In the genomic region with DNA sequence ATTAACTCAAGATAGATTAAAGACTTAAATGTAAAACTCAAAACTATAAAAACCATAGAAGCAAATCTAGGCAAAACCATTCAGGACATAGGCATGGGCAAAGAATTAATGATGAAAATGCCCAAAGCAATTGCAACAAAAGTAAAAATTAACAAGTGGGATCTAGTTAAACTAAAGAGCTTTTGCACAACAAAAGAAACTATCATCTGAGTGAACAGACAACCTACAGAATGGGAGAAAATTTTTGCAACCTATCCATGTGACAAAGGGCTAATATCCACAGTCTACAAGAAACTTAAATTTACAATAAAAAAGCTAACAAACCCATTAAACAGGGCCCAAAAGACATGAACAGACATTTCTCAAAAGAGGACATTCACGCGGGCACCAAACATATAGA, we compare ENCODE assay signal across 35 cellular contexts.
"Had no signal": no experiment of that assay in that cellular context is flagged by ENCODE, and none has a peak within 500 bp of the region (broad histone marks: within the 10 kb centered on the region; RNA-seq: fewer than 3 reads in every experiment).

No MANE protein-coding gene starts in this region.

- H3K4me3 ChIP-seq: MG63 had no signal

- H3K27ac ChIP-seq: KMS-11 had no signal

- DNase-seq: Karpas-422, Kasumi-1, KBM-7, KG1, MG63, MM.1S, MV-4-11, NCI-H1048, NCI-H1092, NCI-H1092 treated with DMSO at 0.1 percent for 48 hours, NCI-H1105, NCI-H1105 treated with DMSO at 0.1 percent for 48 hours, NCI-H1417, NCI-H1417 treated with DMSO at 0.1 percent for 48 hours, NCI-H1436, NCI-H1436 treated with DMSO at 0.1 percent for 48 hours, NCI-H146, NCI-H1694, NCI-H1694 treated with DMSO at 0.1 percent for 48 hours, NCI-H187, NCI-H187 treated with DMSO at 0.1 percent for 48 hours, NCI-H1930, NCI-H2029, NCI-H2029 treated with DMSO at 0.1 percent for 48 hours, NCI-H2081, NCI-H2081 treated with DMSO at 0.1 percent for 48 hours, NCI-H2107, NCI-H2171, NCI-H2171 treated with DMSO at 0.1 percent for 48 hours, NCI-H2227 treated with DMSO at 0.1 percent for 48 hours, NCI-H226, NCI-H345, NCI-H446, NCI-H446 treated with DMSO at 0.1 percent for 48 hours had no signal

- H3K36me3 ChIP-seq: MG63 had no signal

- H3K9me3 ChIP-seq: MG63 had no signal

- H3K9ac ChIP-seq: KMS-11 had no signal
